ENCODE assay signal across 8 cellular contexts in genomic region chr7:105581066-105581811, GRCh38. TPM values are rescaled to one million over a fixed set of nuclear protein-coding genes. Genes with fewer than 3 reads are reported as not detected.
DNase-seq lines count a peak whose midpoint lies in the region; ATAC-seq and TF ChIP-seq lines count a peak whose summit lies in the region.

Gene EFCAB10, minus strand, starts transcription at chr7:105581493. Its CDS starts 30 bp downstream, at chr7:105581463.

- peaks cover 3% of the 10 kb centered on the region for H3K9me3 Mint-ChIP-seq in CD8-positive, alpha-beta T cell
- H3K9me3 Mint-ChIP-seq in T-helper 1 cell treated with Interleukin-12 subunit alpha and Interleukin-12 subunit beta and Interleukin-4 antibody, amounts not matched to agents 30 μg/mL and 1 μg/mL, for 36 hours, result peaks cover 11% of the 10 kb centered on the region
- peaks cover 2 to 10% (median 6%) of the 10 kb centered on the region in 6 donors for H3K9me3 Mint-ChIP-seq in immature natural killer cell

- H3K4me1 Mint-ChIP-seq in CD8-positive, alpha-beta T cell (ENCODE audit: low read depth), result peaks cover 4% of the 10 kb centered on the region
- H3K4me1 Mint-ChIP-seq in T-helper 1 cell treated with Interleukin-12 subunit alpha and Interleukin-12 subunit beta and Interleukin-4 antibody, amounts not matched to agents 30 μg/mL and 1 μg/mL, for 36 hours (ENCODE audit: low read depth), result peaks cover 9% of the 10 kb centered on the region
- peaks cover 5 to 21% of the 10 kb centered on the region in 2 donors for H3K4me1 Mint-ChIP-seq in immature natural killer cell

- POLR2A ChIA-PET in CD8-positive, alpha-beta T cell (lab: Charles Lee), result no interaction called here

- no peak within 1 kb of the TSS for H2AFZ ChIP-seq in smooth muscle cell (ENCODE audit: low read depth)

- H3K27ac Mint-ChIP-seq in CD8-positive, alpha-beta T cell, result no peak within 1 kb of the TSS
- no peak within 1 kb of the TSS for H3K27ac Mint-ChIP-seq in T-helper 1 cell treated with Interleukin-12 subunit alpha and Interleukin-12 subunit beta and Interleukin-4 antibody, amounts not matched to agents 30 μg/mL and 1 μg/mL, for 36 hours
- no peak within 1 kb of the TSS for H3K27ac Mint-ChIP-seq in immature natural killer cell

- peak within 1 kb of the TSS; percentile 73 for H3K4me3 Mint-ChIP-seq in CD8-positive, alpha-beta T cell
- H3K4me3 Mint-ChIP-seq in T-helper 1 cell treated with Interleukin-12 subunit alpha and Interleukin-12 subunit beta and Interleukin-4 antibody, amounts not matched to agents 30 μg/mL and 1 μg/mL, for 36 hours, result peak within 1 kb of the TSS; percentile 70
- H3K4me3 Mint-ChIP-seq in immature natural killer cell, result peak within 1 kb of the TSS; percentile 56 to 74 (median 68)

- H3F3A ChIP-seq in smooth muscle cell (ENCODE audit: low read depth), result no peaks in the 10 kb centered on the region

- H3K27ac ChIP-seq in CD8-positive, alpha-beta T cell (ENCODE audit: low read depth, low read length), result no peak within 1 kb of the TSS
- H3K27ac ChIP-seq in caudate nucleus (ENCODE audit: low read depth, low read length) (peak within 1 kb of the TSS; percentile 15), smooth muscle cell (ENCODE audit: low read depth) (no peak within 1 kb of the TSS)

- peak within 1 kb of the TSS; percentile 86 for H3K4me2 ChIP-seq in smooth muscle cell

- ATAC-seq in CD8-positive, alpha-beta T cell, result peak; percentile 44
- peak; percentile 88 for ATAC-seq in GM19455 (IDR thresholded peaks at IDR 0.05; ENCODE audit: unreplicated experiment)
- peak; percentile 82 for ATAC-seq in HG03571 (IDR thresholded peaks at IDR 0.05; ENCODE audit: unreplicated experiment)

- H3K36me3 ChIP-seq in CD8-positive, alpha-beta T cell (ENCODE audit: insufficient read depth, low read length), result no peaks in the 10 kb centered on the region
- H3K36me3 ChIP-seq in smooth muscle cell (ENCODE audit: low read depth), result no peaks in the 10 kb centered on the region

- WGBS in smooth muscle cell (ENCODE audit: low lambda C conversion rate), result 14% methylated on average over 36 of the region's 36 CpGs

- no peaks in the 10 kb centered on the region for H3K79me2 ChIP-seq in smooth muscle cell (ENCODE audit: low read depth)

- H3K9ac ChIP-seq in smooth muscle cell (ENCODE audit: low read depth), result no peak within 1 kb of the TSS

- peak in 5 of 7 experiments; percentile 2 to 37 (median 20) for DNase-seq in CD8-positive, alpha-beta T cell
- DNase-seq in caudate nucleus (lab: John Stamatoyannopoulos, UW) (peak in 60 of 61 donors; percentile 10 to 88 (median 70)), immature natural killer cell (peak; percentile 8 to 22 (median 13)), smooth muscle cell (lab: John Stamatoyannopoulos, UW; ENCODE audit: unreplicated experiment) (peak; percentile 9), NK-92 (lab: John Stamatoyannopoulos, UW; ENCODE audit: unreplicated experiment) (no peak)

- intact Hi-C loops in CD8-positive, alpha-beta T cell (cut with DNase I, micrococcal nuclease), result loop anchor here in 1 of 2 experiments (10.0 kb wide), 1 partner anchor 696 kb away; no protein-coding TSS in a partner anchor

- peaks cover 15% of the 10 kb centered on the region for H3K27me3 Mint-ChIP-seq in CD8-positive, alpha-beta T cell (ENCODE audit: low read depth)
- no peaks in the 10 kb centered on the region for H3K27me3 Mint-ChIP-seq in T-helper 1 cell treated with Interleukin-12 subunit alpha and Interleukin-12 subunit beta and Interleukin-4 antibody, amounts not matched to agents 30 μg/mL and 1 μg/mL, for 36 hours (ENCODE audit: low read depth)
- H3K27me3 Mint-ChIP-seq in immature natural killer cell (ENCODE audit: low read depth in 3 of 3), result peaks cover 6 to 13% (median 7%) of the 10 kb centered on the region in 3 donors

- H3K4me3 ChIP-seq in CD8-positive, alpha-beta T cell (ENCODE audit: low read depth, low read length), result peak within 1 kb of the TSS; percentile 21
- H3K4me3 ChIP-seq in smooth muscle cell, result peak within 1 kb of the TSS; percentile 43

- no peak for TF ChIP-seq CTCF in CD8-positive, alpha-beta T cell (IDR thresholded peaks at IDR 0.05)
- TF ChIP-seq CTCF in smooth muscle cell (IDR thresholded peaks at IDR 0.05; ENCODE audit: borderline replicate concordance, insufficient read depth, poor library complexity, severe bottlenecking), result no peak

- H3K36me3 Mint-ChIP-seq in CD8-positive, alpha-beta T cell, result no peaks in the 10 kb centered on the region
- H3K36me3 Mint-ChIP-seq in T-helper 1 cell treated with Interleukin-12 subunit alpha and Interleukin-12 subunit beta and Interleukin-4 antibody, amounts not matched to agents 30 μg/mL and 1 μg/mL, for 36 hours (ENCODE audit: low read depth), result no peaks in the 10 kb centered on the region
- H3K36me3 Mint-ChIP-seq in immature natural killer cell, result peaks cover 0 to 5% (median 4%) of the 10 kb centered on the region in 3 donors

- H4K20me1 ChIP-seq in smooth muscle cell (ENCODE audit: low read depth), result no peaks in the 10 kb centered on the region

- CTCF ChIA-PET in CD8-positive, alpha-beta T cell (lab: Charles Lee), result no interaction called here

- no peaks in the 10 kb centered on the region for H3K4me1 ChIP-seq in CD8-positive, alpha-beta T cell (ENCODE audit: insufficient read depth, low read length)
- H3K4me1 ChIP-seq in smooth muscle cell (ENCODE audit: low read depth), result peaks cover 4% of the 10 kb centered on the region

- H3K9me3 ChIP-seq in CD8-positive, alpha-beta T cell (ENCODE audit: low read length), result no peaks in the 10 kb centered on the region
- no peaks in the 10 kb centered on the region for H3K9me3 ChIP-seq in smooth muscle cell (replicated peaks; ENCODE audit: low read depth)

- peaks cover 8% of the 10 kb centered on the region for H3K27me3 ChIP-seq in CD8-positive, alpha-beta T cell (ENCODE audit: insufficient read depth, low read length)
- no peaks in the 10 kb centered on the region for H3K27me3 ChIP-seq in smooth muscle cell (ENCODE audit: low read depth)

RNA-seq across cellular contexts. Expression of gene EFCAB10, which starts in this region (rescaled TPM):
- total RNA-seq in CD8-positive, alpha-beta T cell, result under 1 TPM in 1 of 2 experiments, not detected in 1; 0.47 TPM
- not detected for polyA plus RNA-seq in immature natural killer cell
- 1.2 TPM in 1 of 2 replicates, not detected in the other for total RNA-seq in smooth muscle cell
- 0.35 and 0.56 TPM in 2 replicates for polyA plus RNA-seq in smooth muscle cell

Comparison
In these comparisons a context has a peak if more than half of its experiments do, and no peak if none do; other contexts are left out.
1. Peak in DNase-seq, ATAC-seq and H3K4me3 ChIP-seq in CD8-positive, alpha-beta T cell; RNA of the gene not detected or under 1 TPM.
2. Peak in DNase-seq in immature natural killer cell; RNA of the gene not detected or under 1 TPM.